Comparison of ENCODE assay signal across 19 cellular contexts in the genomic region with DNA sequence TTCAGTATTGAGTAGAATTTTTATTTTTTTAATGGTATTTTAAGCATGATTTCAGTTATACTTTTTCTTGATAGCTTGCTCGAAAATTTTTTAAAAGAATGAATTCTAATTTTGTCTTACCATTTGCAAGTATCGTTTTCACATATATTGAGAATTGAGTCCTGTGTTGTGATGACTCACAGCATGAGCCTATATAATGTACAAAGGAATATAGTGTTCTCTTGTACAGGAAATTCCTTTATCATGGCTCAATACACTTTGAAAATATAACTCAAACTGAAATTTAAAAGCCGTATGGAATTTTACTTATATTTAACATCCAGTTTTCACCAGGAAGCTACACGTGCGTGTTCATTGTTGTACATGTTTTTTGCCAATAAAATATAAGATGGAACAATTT.
"Had no signal": no experiment of that assay in that cellular context is flagged by ENCODE, and none has a peak within 500 bp of the region (broad histone marks: within the 10 kb centered on the region; RNA-seq: fewer than 3 reads in every experiment).

No MANE protein-coding gene starts in this region.

- H3K27ac Mint-ChIP-seq: endodermal cell; memory B cell; natural killer cell treated with Interleukin-12 subunit alpha and Interleukin-12 subunit beta and Interleukin-15 and Interleukin-18, amount 100 ng/mL, for 72 hours; neural progenitor cell had no signal

- H3K36me3 Mint-ChIP-seq: memory B cell; natural killer cell treated with Interleukin-12 subunit alpha and Interleukin-12 subunit beta and Interleukin-15 and Interleukin-18, amount 100 ng/mL, for 72 hours; neural progenitor cell had no signal

- H3K4me1 Mint-ChIP-seq: endodermal cell, memory B cell had no signal

- ATAC-seq: gastrocnemius medialis; left lung; lower lobe of right lung; natural killer cell treated with Interleukin-12 subunit alpha and Interleukin-12 subunit beta and Interleukin-15 and Interleukin-18, amount 100 ng/mL, for 72 hours; right cardiac atrium had no signal

- H3K4me3 ChIP-seq: coronary artery, gastrocnemius medialis, left lung, lower lobe of right lung, neural progenitor cell, ovary, smooth muscle cell, thyroid gland, upper lobe of left lung, uterus had no signal

- H3K4me1 ChIP-seq: gastrocnemius medialis, left lung, lower lobe of right lung, neural progenitor cell, thyroid gland, upper lobe of left lung, uterus had no signal

- H3K27ac ChIP-seq: coronary artery, gastrocnemius medialis, left lung, lower lobe of right lung, neural progenitor cell, ovary, thyroid gland, upper lobe of left lung, uterus had no signal

- H3K36me3 ChIP-seq: gastrocnemius medialis, left lung, lower lobe of right lung, neural progenitor cell, ovary, thyroid gland, upper lobe of left lung, uterus had no signal

- H3K9ac ChIP-seq: neural progenitor cell had no signal

- H3K4me2 ChIP-seq: neural progenitor cell, smooth muscle cell had no signal

- H3K4me3 Mint-ChIP-seq: endodermal cell; memory B cell; natural killer cell treated with Interleukin-12 subunit alpha and Interleukin-12 subunit beta and Interleukin-15 and Interleukin-18, amount 100 ng/mL, for 72 hours; neural progenitor cell had no signal

- DNase-seq: effector CD4-positive, alpha-beta T cell; endodermal cell; gastrocnemius medialis; lower lobe of right lung; midbrain; nucleus accumbens; ovary; right cardiac atrium; stimulated activated CD4-positive, alpha-beta T cell treated with anti-CD3 and anti-CD28 coated beads, Interleukin-2, amount 100 ng/mL, for 48 hours; stimulated activated naive CD4-positive, alpha-beta T cell treated with Interleukin-2 at 50 U/mL for 16 hours; thyroid gland; uterus had no signal

- H3K9me3 Mint-ChIP-seq: endodermal cell; natural killer cell treated with Interleukin-12 subunit alpha and Interleukin-12 subunit beta and Interleukin-15 and Interleukin-18, amount 100 ng/mL, for 72 hours had no signal

- H3K9me3 ChIP-seq: gastrocnemius medialis, left lung, lower lobe of right lung, ovary, thyroid gland, upper lobe of left lung, uterus had no signal

- H3K27me3 ChIP-seq: gastrocnemius medialis, left lung, neural progenitor cell, ovary, thyroid gland, upper lobe of left lung, uterus had no signal

- H2AFZ ChIP-seq: neural progenitor cell had no signal
